ENCODE assay signal across 22 cellular contexts in genomic region chr14:71374989-71375388, GRCh38.
"Had no signal": no experiment of that assay in that cellular context is flagged by ENCODE, and none has a peak within 500 bp of the region (broad histone marks: within the 10 kb centered on the region; RNA-seq: fewer than 3 reads in every experiment).

No MANE protein-coding gene starts in this region.

- H3K36me3 ChIP-seq: breast epithelium, Peyer's patch had no signal

- H3K4me3 ChIP-seq: breast epithelium, Peyer's patch had no signal

- H3K9me3 ChIP-seq: breast epithelium had no signal

- H3K27me3 ChIP-seq: breast epithelium, Peyer's patch had no signal

- H3K27ac ChIP-seq: breast epithelium, Peyer's patch, RWPE1 had no signal

- H3K4me3 Mint-ChIP-seq: activated CD8-positive, alpha-beta T cell treated with anti-CD3 and anti-CD28 coated beads for 36 hours; activated naive CD4-positive, alpha-beta T cell treated with anti-CD3 and anti-CD28 coated beads, Interleukin-2, amount 50 U/mL, for 24 hours; activated T-cell treated with anti-CD3 and anti-CD28 coated beads, Interleukin-2, amount 50 U/mL, for 72 hours; T-cell had no signal

- DNase-seq: activated CD4-positive, alpha-beta T cell treated with anti-CD3 and anti-CD28 coated beads for 4 hours; activated CD8-positive, alpha-beta memory T cell treated with anti-CD3 and anti-CD28 coated beads, Interleukin-2, amount 50 U/mL, for 4 hours; activated CD8-positive, alpha-beta T cell treated with anti-CD3 and anti-CD28 coated beads for 36 hours; activated gamma-delta T cell treated with Interleukin-2 at 50 U/mL for 16 hours; activated T-cell treated with anti-CD3 and anti-CD28 coated beads, Interleukin-2, amount 50 U/mL, for 72 hours; aorta; caudate nucleus; KG1; NCI-H1048; NCI-H1417; NCI-H1930; NCI-H510A treated with DMSO at 0.1 percent for 48 hours; NCI-H69; NK-92 treated with Interleukin-12 subunit alpha and Interleukin-12 subunit beta, amount 100 ng/mL, for 24 hours; Peyer's patch; SHP77; T-cell had no signal

- H3K27ac Mint-ChIP-seq: activated CD8-positive, alpha-beta T cell treated with anti-CD3 and anti-CD28 coated beads for 36 hours; activated naive CD4-positive, alpha-beta T cell treated with anti-CD3 and anti-CD28 coated beads, Interleukin-2, amount 50 U/mL, for 24 hours; activated T-cell treated with anti-CD3 and anti-CD28 coated beads, Interleukin-2, amount 50 U/mL, for 72 hours; activated T-helper 2 cell treated with anti-CD3 and anti-CD28 coated beads, Interferon-gamma antibody, Interleukin-2, Interleukin-4, amounts not matched to agents 10 μg/mL and 5 μg/mL and 100 μg/mL, durations not matched to agents 14 hours and 24 hours and 36 hours; T-cell had no signal

- H3K27me3 Mint-ChIP-seq: activated CD8-positive, alpha-beta T cell treated with anti-CD3 and anti-CD28 coated beads for 36 hours; activated naive CD4-positive, alpha-beta T cell treated with anti-CD3 and anti-CD28 coated beads, Interleukin-2, amount 50 U/mL, for 24 hours; T-cell had no signal

- ATAC-seq: activated CD4-positive, CD25-positive, alpha-beta regulatory T cell treated with anti-CD3 and anti-CD28 coated beads, Interleukin-2, amount 50 U/mL, for 24 hours; activated CD8-positive, alpha-beta T cell treated with anti-CD3 and anti-CD28 coated beads for 36 hours; activated T-cell treated with anti-CD3 and anti-CD28 coated beads, Interleukin-2, amount 50 U/mL, for 72 hours; T-cell had no signal

- H3K4me1 ChIP-seq: breast epithelium had no signal
